19 cellular contexts compared by ENCODE assay signal in genomic region chr4:2083116-2083825, GRCh38. TPM values are rescaled to one million over a fixed set of nuclear protein-coding genes. Genes with fewer than 3 reads are reported as not detected.
DNase-seq lines count a peak whose midpoint lies in the region; TF ChIP-seq lines count a peak whose summit lies in the region.
"Had no signal": no experiment of that assay in that cellular context is flagged by ENCODE, and none has a peak within 500 bp of the region (broad histone marks: within the 10 kb centered on the region; RNA-seq: fewer than 3 reads in every experiment).

No MANE protein-coding gene starts in this region.

- intact Hi-C loops in posterior vena cava (cut with DNase I): no loop called here

- H3K27ac ChIP-seq in WERI-Rb-1: peak overlapping the region; percentile 22; the same call in 1 of the 2 replicates

- peak; percentile 47 for DNase-seq in activated CD8-positive, alpha-beta memory T cell treated with anti-CD3 and anti-CD28 coated beads for 24 hours
- no peak for DNase-seq in activated CD8-positive, alpha-beta memory T cell treated with anti-CD3 and anti-CD28 coated beads, Interleukin-2, amount 50 U/mL, for 4 hours
- DNase-seq in WERI-Rb-1 (peak; percentile 2), islet precursor cell (peak; percentile 42), posterior vena cava (ENCODE audit: low spot score) (peak; percentile 34), HT-29 (ENCODE audit: low spot score) (no peak), BE2C (no peak)
- no peak for DNase-seq in NK-92 treated with Interleukin-12 subunit alpha and Interleukin-12 subunit beta, amount 100 ng/mL, for 24 hours (lab: John Stamatoyannopoulos, UW)
- DNase-seq: activated CD4-positive, alpha-beta T cell treated with anti-CD3 and anti-CD28 coated beads for 48 hours; DMS53; effector memory CD4-positive, alpha-beta T cell; foreskin melanocyte; GF-D8; left cardiac atrium; naive B cell; NCI-H1048; NCI-H187; NCI-H526 treated with DMSO at 0.1 percent for 48 hours; stimulated activated CD4-positive, alpha-beta T cell treated with anti-CD3 and anti-CD28 coated beads, Interleukin-2, amount 100 ng/mL, for 24 hours had no signal

- H3K27me3 ChIP-seq in WERI-Rb-1 (ENCODE audit: insufficient read depth, low read depth, severe bottlenecking) (no peaks in the 10 kb centered on the region), BE2C (no peaks in the 10 kb centered on the region)

- H3K4me3 ChIP-seq in WERI-Rb-1 (ENCODE audit: low read depth, low read length) (no peak overlapping the region), BE2C (ENCODE audit: low read depth, low read length) (no peak overlapping the region)

- no peaks in the 10 kb centered on the region for H3K4me1 ChIP-seq in BE2C

- TF ChIP-seq CTCF in WERI-Rb-1 (IDR thresholded peaks at IDR 0.05; ENCODE audit: low read depth, low read length) (no peak), BE2C (IDR thresholded peaks at IDR 0.05; ENCODE audit: low read depth, low read length) (no peak)

- H3K36me3 ChIP-seq in WERI-Rb-1: no peaks in the 10 kb centered on the region
- no peaks in the 10 kb centered on the region for H3K36me3 ChIP-seq in BE2C

- H3K9me3 ChIP-seq in WERI-Rb-1 (ENCODE audit: severe bottlenecking) (peaks cover 2% of the 10 kb centered on the region), BE2C (no peaks in the 10 kb centered on the region)

RNA-seq across cellular contexts. Expression of gene NAT8L, which starts 24.1 kb away (rescaled TPM):
- total RNA-seq in posterior vena cava: under 1 TPM; 0.19 to 0.52 TPM
- total RNA-seq in HT-29 (2014; rRNA removed; shearing (Covaris generic)): 0.08 TPM in 1 of 2 replicates, not detected in the other
- polyA plus RNA-seq in BE2C (2012; ENCODE audit: insufficient read depth, insufficient read length, low read depth): 21.3 TPM

Comparison
In these comparisons a context has a peak if more than half of its experiments do, and no peak if none do; other contexts are left out.
1. DNase-seq: peak in activated CD8-positive, alpha-beta memory T cell treated with anti-CD3 and anti-CD28 coated beads for 24 hours (single experiment), WERI-Rb-1 (single experiment), islet precursor cell (single experiment) and posterior vena cava (single experiment); none in activated CD8-positive, alpha-beta memory T cell treated with anti-CD3 and anti-CD28 coated beads, Interleukin-2, amount 50 U/mL, for 4 hours (single experiment), HT-29 (single experiment), NK-92 treated with Interleukin-12 subunit alpha and Interleukin-12 subunit beta, amount 100 ng/mL, for 24 hours (single experiment) and BE2C (single experiment).